In the genomic region with DNA sequence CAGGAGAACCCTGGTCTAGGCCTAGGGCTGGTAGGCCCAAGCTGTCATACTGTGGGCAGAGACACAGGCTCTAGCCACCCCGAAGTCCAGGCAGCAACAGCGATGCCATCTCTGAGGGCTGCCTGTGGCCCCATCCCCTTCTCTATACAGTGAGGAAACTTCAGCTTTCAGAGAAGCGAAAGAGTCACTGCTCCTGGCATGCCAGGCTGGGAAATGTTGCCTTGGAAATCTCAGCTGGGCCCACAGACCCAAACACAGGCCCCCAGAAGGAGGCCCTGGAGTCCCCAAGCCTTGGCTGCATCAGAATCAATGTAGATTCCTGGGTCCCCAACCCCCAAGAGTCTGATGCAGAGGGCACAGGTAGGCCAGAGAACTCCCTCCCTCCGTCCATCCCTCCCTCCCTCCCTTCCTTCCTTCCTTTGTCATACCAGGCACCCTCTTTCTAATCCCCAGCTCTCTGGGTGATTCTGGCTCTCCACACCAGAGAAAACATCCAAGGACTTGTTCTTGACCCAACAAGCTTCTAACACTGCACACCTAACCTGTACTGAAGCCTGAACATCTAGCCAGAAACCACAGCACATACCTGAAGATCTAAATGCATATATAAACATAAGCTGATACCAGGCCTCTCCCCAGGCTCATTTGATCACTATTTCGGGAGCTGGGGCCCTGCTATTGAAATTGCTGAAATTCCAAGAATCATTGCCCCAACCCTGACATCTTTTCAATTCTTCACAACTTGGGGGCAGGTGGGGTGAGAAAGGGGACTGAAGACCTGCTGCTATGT, we compare ENCODE assay signal across 20 cellular contexts.
DNase-seq lines count a peak whose midpoint lies in the region; ATAC-seq and TF ChIP-seq lines count a peak whose summit lies in the region.
"Had no signal": no experiment of that assay in that cellular context is flagged by ENCODE, and none has a peak within 500 bp of the region (broad histone marks: within the 10 kb centered on the region; RNA-seq: fewer than 3 reads in every experiment).

No MANE protein-coding gene starts in this region.

- no peak overlapping the region for H3K4me3 Mint-ChIP-seq in activated naive CD4-positive, alpha-beta T cell treated with anti-CD3 and anti-CD28 coated beads for 36 hours
- H3K4me3 Mint-ChIP-seq in activated T-helper 2 cell treated with anti-CD3 and anti-CD28 coated beads, Interferon-gamma antibody, Interleukin-2, Interleukin-4, amounts not matched to agents 10 μg/mL and 5 μg/mL and 100 μg/mL, durations not matched to agents 14 hours and 24 hours and 36 hours (ENCODE audit: low read depth), result no peak overlapping the region
- no peak overlapping the region for H3K4me3 Mint-ChIP-seq in stimulated activated memory B cell treated with anti-CD40 and anti-IgM and Interleukin-4, amounts not matched to agents 10 μg/mL and 1 μg/mL and 100 μg/mL, for 72 hours
- H3K4me3 Mint-ChIP-seq: dendritic cell treated with granulocyte-macrophage colony-stimulating factor and Interleukin-4, amounts not matched to agents 40 ng/mL and 50 ng/mL, for 4 days had no signal

- no peak for DNase-seq in activated naive CD4-positive, alpha-beta T cell treated with anti-CD3 and anti-CD28 coated beads for 36 hours
- no peak for DNase-seq in activated naive CD4-positive, alpha-beta T cell (lab: John Stamatoyannopoulos, UW)
- no peak for DNase-seq in activated T-helper 2 cell treated with anti-CD3 and anti-CD28 coated beads, Interferon-gamma antibody, Interleukin-2, Interleukin-4, amounts not matched to agents 10 μg/mL and 5 μg/mL and 100 μg/mL, durations not matched to agents 14 hours and 24 hours and 36 hours (ENCODE audit: low spot score)
- DNase-seq in esophagus squamous epithelium (lab: John Stamatoyannopoulos, UW) (no peak), RKO (ENCODE audit: low spot score) (no peak), NCI-H1436 (lab: John Stamatoyannopoulos, UW) (no peak)
- DNase-seq in stimulated activated CD4-positive, alpha-beta T cell treated with anti-CD3 and anti-CD28 coated beads, Interleukin-4, amount 100 ng/mL, for 24 hours, result no peak
- DNase-seq: C1 segment of cervical spinal cord, foreskin melanocyte, GDM1, NCI-H1105 treated with DMSO at 0.1 percent for 48 hours, NCI-H2227 treated with DMSO at 0.1 percent for 48 hours, NCI-H82, spleen, T1000, testis had no signal

- no peak for TF ChIP-seq CTCF in esophagus squamous epithelium (IDR thresholded peaks at IDR 0.05)

- H3K27me3 ChIP-seq in esophagus squamous epithelium, result no peaks in the 10 kb centered on the region
- H3K27me3 ChIP-seq: Peyer's patch, spleen, testis had no signal

- H3K4me1 ChIP-seq in esophagus squamous epithelium, result peaks cover 6 to 43% (median 33%) of the 10 kb centered on the region in 3 donors
- H3K4me1 ChIP-seq: testis had no signal

- H3K9me3 Mint-ChIP-seq in activated naive CD4-positive, alpha-beta T cell treated with anti-CD3 and anti-CD28 coated beads for 36 hours, result no peaks in the 10 kb centered on the region
- H3K9me3 Mint-ChIP-seq in activated T-helper 2 cell treated with anti-CD3 and anti-CD28 coated beads, Interferon-gamma antibody, Interleukin-2, Interleukin-4, amounts not matched to agents 10 μg/mL and 5 μg/mL and 100 μg/mL, durations not matched to agents 14 hours and 24 hours and 36 hours, result no peaks in the 10 kb centered on the region
- no peaks in the 10 kb centered on the region for H3K9me3 Mint-ChIP-seq in stimulated activated memory B cell treated with anti-CD40 and anti-IgM and Interleukin-4, amounts not matched to agents 10 μg/mL and 1 μg/mL and 100 μg/mL, for 72 hours
- H3K9me3 Mint-ChIP-seq: dendritic cell treated with granulocyte-macrophage colony-stimulating factor and Interleukin-4, amounts not matched to agents 40 ng/mL and 50 ng/mL, for 4 days had no signal

- intact Hi-C loops in activated naive CD4-positive, alpha-beta T cell treated with anti-CD3 and anti-CD28 coated beads for 36 hours (cut with micrococcal nuclease), result loop anchor here (1.0 to 2.0 kb wide), 2 partner anchors 12 to 33 kb away; no protein-coding TSS in a partner anchor
- intact Hi-C loops in activated T-helper 2 cell treated with anti-CD3 and anti-CD28 coated beads, Interferon-gamma antibody, Interleukin-2, Interleukin-4, amounts not matched to agents 10 μg/mL and 5 μg/mL and 100 μg/mL, durations not matched to agents 14 hours and 24 hours and 36 hours (cut with micrococcal nuclease), result loop anchor here (2.0 kb wide), 1 partner anchor 13 kb away; no protein-coding TSS in a partner anchor
- intact Hi-C loops in esophagus squamous epithelium (cut with DNase I), result no loop called here

- H3K36me3 ChIP-seq in esophagus squamous epithelium, result no peaks in the 10 kb centered on the region
- H3K36me3 ChIP-seq: Peyer's patch had no signal

- WGBS in esophagus squamous epithelium, 2 donors, result 59 to 83% methylated on average over 3 of the region's 5 CpGs

- CTCF ChIA-PET in activated naive CD4-positive, alpha-beta T cell treated with anti-CD3 and anti-CD28 coated beads for 36 hours (lab: Charles Lee), result interaction anchor here (0.6 kb wide), 2 partner anchors 110 to 184 kb away, joined by 3 read pairs; no protein-coding TSS in a partner anchor

- no peaks in the 10 kb centered on the region for H3K9me3 ChIP-seq in esophagus squamous epithelium
- H3K9me3 ChIP-seq: Peyer's patch, spleen, testis had no signal

- H3K4me1 Mint-ChIP-seq in activated naive CD4-positive, alpha-beta T cell treated with anti-CD3 and anti-CD28 coated beads for 36 hours (ENCODE audit: low read depth), result peaks cover 78% of the 10 kb centered on the region
- H3K4me1 Mint-ChIP-seq in activated T-helper 2 cell treated with anti-CD3 and anti-CD28 coated beads, Interferon-gamma antibody, Interleukin-2, Interleukin-4, amounts not matched to agents 10 μg/mL and 5 μg/mL and 100 μg/mL, durations not matched to agents 14 hours and 24 hours and 36 hours (ENCODE audit: low read depth), result peaks cover 62% of the 10 kb centered on the region
- H3K4me1 Mint-ChIP-seq in stimulated activated memory B cell treated with anti-CD40 and anti-IgM and Interleukin-4, amounts not matched to agents 10 μg/mL and 1 μg/mL and 100 μg/mL, for 72 hours, result peaks cover 75% of the 10 kb centered on the region

- no peaks in the 10 kb centered on the region for H3K27me3 Mint-ChIP-seq in activated naive CD4-positive, alpha-beta T cell treated with anti-CD3 and anti-CD28 coated beads for 36 hours (ENCODE audit: low read depth)
- H3K27me3 Mint-ChIP-seq in activated T-helper 2 cell treated with anti-CD3 and anti-CD28 coated beads, Interferon-gamma antibody, Interleukin-2, Interleukin-4, amounts not matched to agents 10 μg/mL and 5 μg/mL and 100 μg/mL, durations not matched to agents 14 hours and 24 hours and 36 hours (ENCODE audit: low read depth), result no peaks in the 10 kb centered on the region
- no peaks in the 10 kb centered on the region for H3K27me3 Mint-ChIP-seq in stimulated activated memory B cell treated with anti-CD40 and anti-IgM and Interleukin-4, amounts not matched to agents 10 μg/mL and 1 μg/mL and 100 μg/mL, for 72 hours
- H3K27me3 Mint-ChIP-seq: dendritic cell treated with granulocyte-macrophage colony-stimulating factor and Interleukin-4, amounts not matched to agents 40 ng/mL and 50 ng/mL, for 4 days had no signal

- ATAC-seq in stimulated activated memory B cell treated with anti-CD40 and anti-IgM and Interleukin-4, amounts not matched to agents 10 μg/mL and 1 μg/mL and 100 μg/mL, for 72 hours, result no peak

- peaks cover 54% of the 10 kb centered on the region for H3K36me3 Mint-ChIP-seq in activated naive CD4-positive, alpha-beta T cell treated with anti-CD3 and anti-CD28 coated beads for 36 hours (ENCODE audit: low read depth)
- peaks cover 73% of the 10 kb centered on the region for H3K36me3 Mint-ChIP-seq in activated T-helper 2 cell treated with anti-CD3 and anti-CD28 coated beads, Interferon-gamma antibody, Interleukin-2, Interleukin-4, amounts not matched to agents 10 μg/mL and 5 μg/mL and 100 μg/mL, durations not matched to agents 14 hours and 24 hours and 36 hours (ENCODE audit: low read depth)
- peaks cover 54% of the 10 kb centered on the region for H3K36me3 Mint-ChIP-seq in stimulated activated memory B cell treated with anti-CD40 and anti-IgM and Interleukin-4, amounts not matched to agents 10 μg/mL and 1 μg/mL and 100 μg/mL, for 72 hours

- no peak for TF ChIP-seq POLR2A in esophagus squamous epithelium (IDR thresholded peaks at IDR 0.05)

- H3K4me3 ChIP-seq in esophagus squamous epithelium, result no peak overlapping the region
- H3K4me3 ChIP-seq: GM23248, Peyer's patch, spleen, testis had no signal

- peak overlapping the region; percentile 91 for H3K27ac Mint-ChIP-seq in activated naive CD4-positive, alpha-beta T cell treated with anti-CD3 and anti-CD28 coated beads for 36 hours
- peak overlapping the region; percentile 79 for H3K27ac Mint-ChIP-seq in activated T-helper 2 cell treated with anti-CD3 and anti-CD28 coated beads, Interferon-gamma antibody, Interleukin-2, Interleukin-4, amounts not matched to agents 10 μg/mL and 5 μg/mL and 100 μg/mL, durations not matched to agents 14 hours and 24 hours and 36 hours
- H3K27ac Mint-ChIP-seq in stimulated activated memory B cell treated with anti-CD40 and anti-IgM and Interleukin-4, amounts not matched to agents 10 μg/mL and 1 μg/mL and 100 μg/mL, for 72 hours, result peak overlapping the region; percentile 69
- H3K27ac Mint-ChIP-seq: dendritic cell treated with granulocyte-macrophage colony-stimulating factor and Interleukin-4, amounts not matched to agents 40 ng/mL and 50 ng/mL, for 4 days had no signal

- H3K27ac ChIP-seq in esophagus squamous epithelium, result peak overlapping the region in 3 of 4 donors; percentile 63 to 80 (median 67)
- H3K27ac ChIP-seq: Peyer's patch, spleen, testis had no signal
